ENCODE assay signal across 19 cellular contexts in genomic region chr2:11201969-11202368, GRCh38. TPM values are rescaled to one million over a fixed set of nuclear protein-coding genes. Genes with fewer than 3 reads are reported as not detected.
DNase-seq lines count a peak whose midpoint lies in the region; ATAC-seq, FAIRE-seq and TF ChIP-seq lines count a peak whose summit lies in the region.
"Had no signal": no experiment of that assay in that cellular context is flagged by ENCODE, and none has a peak within 500 bp of the region (broad histone marks: within the 10 kb centered on the region; RNA-seq: fewer than 3 reads in every experiment).

No MANE protein-coding gene starts in this region.

- H3K79me2 ChIP-seq in hepatocyte: no peaks in the 10 kb centered on the region

- WGBS in A549 (ENCODE audit: missing lambda C conversion rate): 90% methylated on average over 5 of the region's 5 CpGs
- 84% methylated on average over 5 of the region's 5 CpGs for WGBS in urinary bladder
- 93% methylated on average over 5 of the region's 5 CpGs for WGBS in hepatocyte (ENCODE audit: low lambda C conversion rate, missing lambda C conversion rate)

- H3K9me3 ChIP-seq in A549 (no peaks in the 10 kb centered on the region), SK-N-MC (ENCODE audit: low read depth, low read length) (no peaks in the 10 kb centered on the region), hepatocyte (ENCODE audit: low read depth) (no peaks in the 10 kb centered on the region)
- H3K9me3 ChIP-seq: BLaER1 treated with 17β-estradiol and CSF1 and Interleukin-3, amounts not matched to agents 10 nM and 100 nM; Caco-2 had no signal

- TF ChIP-seq EP300 in A549 (IDR thresholded peaks at IDR 0.05): no peak

- ATAC-seq in A549: no peak
- ATAC-seq: CD8-positive, alpha-beta T cell had no signal

- POLR2A ChIA-PET in A549 (lab: Yijun Ruan, JAX): interaction anchor here (1.9 kb wide), 1 partner anchor 47 kb away, joined by 9 read pairs; the partner anchor contains the start of gene SLC66A3

- H3K9me2 ChIP-seq in hepatocyte (replicated peaks; ENCODE audit: insufficient read depth): no peaks in the 10 kb centered on the region

- H3K27ac ChIP-seq in A549: no peak overlapping the region; a peak in 1 of 6 replicates
- 0 out of 2 replicates have a peak overlapping the region, but pooled peaks have one; percentile 11 for H3K27ac ChIP-seq in SK-N-MC
- H3K27ac ChIP-seq in urinary bladder (ENCODE audit: low read depth): peak overlapping the region; percentile 10
- no peak overlapping the region for H3K27ac ChIP-seq in hepatocyte
- H3K27ac ChIP-seq: C4-2B had no signal

- H2AFZ ChIP-seq in hepatocyte: no peak overlapping the region

- peak; percentile 68 for FAIRE-seq in A549 (lab: Jason Lieb, UNC)
- FAIRE-seq: A204.1, D721Med, GM12891, GM19239 had no signal

- no peak for TF ChIP-seq POLR2A in A549 (IDR thresholded peaks at IDR 0.05; ENCODE audit: low read length)

- TF ChIP-seq RAD21 in A549 (conservative IDR thresholded peaks at IDR 0.05 in 1 of 2, IDR thresholded peaks at IDR 0.05 in 1 of 2): no peak

- CTCF ChIA-PET in A549 (lab: Yijun Ruan, JAX): interaction anchor here (0.8 to 1.6 kb wide), 2 partner anchors 69 to 245 kb away, joined by 4 to 7 read pairs; a partner anchor contains a TSS

- H3K36me3 ChIP-seq in SK-N-MC (ENCODE audit: insufficient read depth, low read length): peaks cover 40% of the 10 kb centered on the region
- H3K36me3 ChIP-seq in urinary bladder (ENCODE audit: insufficient read depth): no peaks in the 10 kb centered on the region
- no peaks in the 10 kb centered on the region for H3K36me3 ChIP-seq in hepatocyte (replicated peaks; ENCODE audit: insufficient read depth, low read depth)

- H4K20me1 ChIP-seq in hepatocyte (ENCODE audit: insufficient read depth, poor library complexity, severe bottlenecking): no peaks in the 10 kb centered on the region
- H4K20me1 ChIP-seq: BLaER1 treated with 17β-estradiol and CSF1 and Interleukin-3, amounts not matched to agents 10 nM and 100 nM had no signal

- no peak overlapping the region for H3K4me2 ChIP-seq in A549
- H3K4me2 ChIP-seq in hepatocyte: no peak overlapping the region

- H3K4me1 ChIP-seq in A549 (peaks cover 28% of the 10 kb centered on the region), urinary bladder (ENCODE audit: insufficient read depth) (no peaks in the 10 kb centered on the region), hepatocyte (ENCODE audit: insufficient read depth) (no peaks in the 10 kb centered on the region)
- H3K4me1 ChIP-seq: Caco-2 had no signal

- no peak for TF ChIP-seq CTCF in A549 (IDR thresholded peaks at IDR 0.05)
- TF ChIP-seq CTCF in hepatocyte (IDR thresholded peaks at IDR 0.05; ENCODE audit: poor library complexity): no peak

- H3K9ac ChIP-seq in SK-N-MC (ENCODE audit: insufficient read length): no peak overlapping the region
- H3K9ac ChIP-seq: BLaER1 treated with 17β-estradiol and CSF1 and Interleukin-3, amounts not matched to agents 10 nM and 100 nM had no signal

- H3K27me3 ChIP-seq in hepatocyte: no peaks in the 10 kb centered on the region
- H3K27me3 ChIP-seq: BLaER1 treated with 17β-estradiol and CSF1 and Interleukin-3, amounts not matched to agents 10 nM and 100 nM had no signal

- DNase-seq in A549 (ENCODE audit: low read depth in 1 of 2, low spot score in 1 of 2) (no peak), SK-N-MC (ENCODE audit: low read depth, low spot score) (no peak), globus pallidus (ENCODE audit: low spot score) (no peak), hepatocyte (ENCODE audit: low spot score) (no peak)
- DNase-seq: 8988T; AML-193; Caco-2; Calu3; CD4-positive, alpha-beta T cell; CD8-positive, alpha-beta T cell; DMS79 treated with DMSO at 0.1 percent for 48 hours; GF-D8 had no signal

- H3K4me3 ChIP-seq in A549 (no peak overlapping the region), SK-N-MC (no peak overlapping the region), urinary bladder (ENCODE audit: low read depth, low read length) (no peak overlapping the region), hepatocyte (no peak overlapping the region)
- H3K4me3 ChIP-seq: BLaER1 treated with 17β-estradiol and CSF1 and Interleukin-3, amounts not matched to agents 10 nM and 100 nM had no signal

TF ChIP-seq in A549, 52 proteins besides CTCF, POLR2A, EP300 and RAD21:
- no peak for TF ChIP-seq NFE2L2 (conservative IDR thresholded peaks at IDR 0.05; ENCODE audit: low read length)
- no peak for TF ChIP-seq ELK1 (IDR thresholded peaks at IDR 0.05; ENCODE audit: low read depth, low read length)
- TF ChIP-seq RARB (CRISPR knock-in tag; IDR thresholded peaks at IDR 0.05): no peak
- no peak for TF ChIP-seq RFX5 (IDR thresholded peaks at IDR 0.05)
- TF ChIP-seq PHF8 (IDR thresholded peaks at IDR 0.05; ENCODE audit: borderline replicate concordance, low read depth): no peak
- TF ChIP-seq SREBF2 (IDR thresholded peaks at IDR 0.05): no peak
- no peak for TF ChIP-seq HOXA7 (CRISPR knock-in tag; IDR thresholded peaks at IDR 0.05)

RNA-seq across cellular contexts. Expression of gene SLC66A3, which starts 46.7 kb away (rescaled TPM):
- polyA plus RNA-seq in A549 (2011; rRNA removed) (69.8 and 90.1 TPM in 2 replicates), A549 (2017; fragmentation: RNase III; extraction: RNeasy Plus Mini Kit Qiagen cat#74134 plus additional on column Dnase treatment) (24.9 to 27.8 TPM (median 25.9 TPM) in 3 replicates), urinary bladder (44.1 TPM), hepatocyte (24.3 and 24.6 TPM in 2 replicates)
- polyA plus RNA-seq in A549 (2012; cell fraction: cytosol; rRNA removed): 61.4 and 85.0 TPM in 2 replicates
- polyA plus RNA-seq in A549 (2012; cell fraction: nucleus; rRNA removed): 41.1 and 53.5 TPM in 2 replicates
- polyA minus RNA-seq in A549 (2011; rRNA and poly(A)+ RNA removed): 82.8 and 106 TPM in 2 replicates
- total RNA-seq in urinary bladder (39.4 TPM), hepatocyte (22.8 and 26.8 TPM in 2 replicates)

Comparison
In these comparisons a context has a peak if more than half of its experiments do, and no peak if none do; other contexts are left out.
1. H3K27ac ChIP-seq: peak in SK-N-MC (single experiment) and urinary bladder (single experiment); none in A549 (0 of 2) and hepatocyte (single experiment).